21 cellular contexts compared by ENCODE assay signal in the genomic region with DNA sequence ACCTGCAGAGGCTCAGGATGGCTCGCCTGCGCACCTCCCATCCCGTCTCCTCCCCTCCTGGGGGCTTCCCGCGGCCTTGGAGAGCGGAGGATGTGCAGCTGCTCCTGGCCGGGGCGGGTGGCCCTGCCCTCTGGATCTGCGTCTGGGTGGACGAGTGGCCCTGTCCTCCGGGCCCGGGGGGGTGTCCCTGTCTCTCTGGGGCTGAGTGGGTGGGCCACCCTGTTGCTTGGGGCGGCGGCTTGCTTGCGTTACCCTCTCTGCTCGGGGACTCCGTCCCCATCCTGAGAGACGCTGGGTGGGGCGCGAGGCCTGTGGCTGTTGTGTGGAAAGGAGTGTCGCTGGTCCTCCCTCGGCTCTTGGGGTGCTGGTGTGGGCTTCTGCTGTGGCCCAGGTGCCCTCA. TPM values are rescaled to one million over a fixed set of nuclear protein-coding genes. Genes with fewer than 3 reads are reported as not detected.
DNase-seq lines count a peak whose midpoint lies in the region; ATAC-seq and TF ChIP-seq lines count a peak whose summit lies in the region.
"Had no signal": no experiment of that assay in that cellular context is flagged by ENCODE, and none has a peak within 500 bp of the region (broad histone marks: within the 10 kb centered on the region; RNA-seq: fewer than 3 reads in every experiment).

No MANE protein-coding gene starts in this region.

- H3K27ac Mint-ChIP-seq in natural killer cell (peak overlapping the region; percentile 65 to 74), WTC11 (peak overlapping the region; percentile 83), nephron progenitor cell (peak overlapping the region; percentile 99), T-cell (no peak overlapping the region)
- H3K27ac Mint-ChIP-seq in natural killer cell treated with Interleukin-12 subunit alpha and Interleukin-12 subunit beta and Interleukin-15 and Interleukin-18, amount 100 ng/mL, for 72 hours = no peak overlapping the region
- H3K27ac Mint-ChIP-seq: CD4-positive, alpha-beta T cell had no signal

- peaks cover 24 to 26% of the 10 kb centered on the region in 2 donors for H3K4me1 Mint-ChIP-seq in natural killer cell
- H3K4me1 Mint-ChIP-seq in natural killer cell treated with Interleukin-12 subunit alpha and Interleukin-12 subunit beta and Interleukin-15 and Interleukin-18, amount 100 ng/mL, for 72 hours (ENCODE audit: low read depth in 2 of 2) = peaks cover 10 to 15% of the 10 kb centered on the region in 2 donors
- no peaks in the 10 kb centered on the region for H3K4me1 Mint-ChIP-seq in WTC11
- peaks cover 8% of the 10 kb centered on the region for H3K4me1 Mint-ChIP-seq in nephron progenitor cell
- H3K4me1 Mint-ChIP-seq in T-cell = peaks cover 0 to 7% (median 4%) of the 10 kb centered on the region in 3 donors

- intact Hi-C loops in natural killer cell (cut with micrococcal nuclease) = no loop called here

- ATAC-seq in natural killer cell = no peak
- ATAC-seq in natural killer cell treated with Interleukin-12 subunit alpha and Interleukin-12 subunit beta and Interleukin-15 and Interleukin-18, amount 100 ng/mL, for 72 hours = no peak
- no peak for ATAC-seq in WTC11
- ATAC-seq in T-cell (replicated peaks in 1 of 4) = no peak
- ATAC-seq: PC-3 had no signal

- no peak for TF ChIP-seq CTCF in natural killer cell (IDR thresholded peaks at IDR 0.05)
- no peak for TF ChIP-seq CTCF in WTC11 (IDR thresholded peaks at IDR 0.05)
- TF ChIP-seq CTCF in nephron progenitor cell (IDR thresholded peaks at IDR 0.05) = no peak

- no peaks in the 10 kb centered on the region for H3K27me3 Mint-ChIP-seq in natural killer cell (ENCODE audit: low read depth in 2 of 2)
- no peaks in the 10 kb centered on the region for H3K27me3 Mint-ChIP-seq in natural killer cell treated with Interleukin-12 subunit alpha and Interleukin-12 subunit beta and Interleukin-15 and Interleukin-18, amount 100 ng/mL, for 72 hours
- no peaks in the 10 kb centered on the region for H3K27me3 Mint-ChIP-seq in WTC11 (ENCODE audit: low read depth)
- no peaks in the 10 kb centered on the region for H3K27me3 Mint-ChIP-seq in nephron progenitor cell (ENCODE audit: low read depth, poor library complexity)
- no peaks in the 10 kb centered on the region for H3K27me3 Mint-ChIP-seq in T-cell
- H3K27me3 Mint-ChIP-seq: CD4-positive, alpha-beta T cell had no signal

- DNase-seq in natural killer cell = no peak
- no peak for DNase-seq in natural killer cell treated with Interleukin-12 subunit alpha and Interleukin-12 subunit beta and Interleukin-15 and Interleukin-18, amount 100 ng/mL, for 72 hours (ENCODE audit: low spot score)
- DNase-seq in WTC11 (ENCODE audit: low spot score) = no peak
- no peak for DNase-seq in nephron progenitor cell
- DNase-seq in stimulated activated naive CD4-positive, alpha-beta T cell (lab: John Stamatoyannopoulos, UW) = no peak
- no peak for DNase-seq in T-cell
- DNase-seq in MV-4-11 (lab: John Stamatoyannopoulos, UW) = no peak
- DNase-seq: CD4-positive, alpha-beta T cell; DMS53; GOT3; HCEC 1CT; Kasumi-1; NCI-H1105 treated with DMSO at 0.1 percent for 48 hours; NCI-H146; NCI-H1930; NCI-H446; NCI-H526; NCI-H82; NK-92 treated with Interleukin-12 subunit alpha and Interleukin-12 subunit beta, amount 100 ng/mL, for 24 hours; PC-3; Right ventricle myocardium superior had no signal

- POLR2A ChIA-PET in WTC11 (lab: Charles Lee) (interaction anchor here (0.6 kb wide), 1 partner anchor 99 kb away, joined by 4 read pairs; no protein-coding TSS in a partner anchor), T-cell (lab: Charles Lee) (no interaction called here)

- H3K9me3 Mint-ChIP-seq in natural killer cell (no peaks in the 10 kb centered on the region), WTC11 (no peaks in the 10 kb centered on the region), nephron progenitor cell (no peaks in the 10 kb centered on the region), T-cell (no peaks in the 10 kb centered on the region)
- H3K9me3 Mint-ChIP-seq in natural killer cell treated with Interleukin-12 subunit alpha and Interleukin-12 subunit beta and Interleukin-15 and Interleukin-18, amount 100 ng/mL, for 72 hours = no peaks in the 10 kb centered on the region
- H3K9me3 Mint-ChIP-seq: CD4-positive, alpha-beta T cell had no signal

- H3K4me3 Mint-ChIP-seq in natural killer cell = no peak overlapping the region
- no peak overlapping the region for H3K4me3 Mint-ChIP-seq in natural killer cell treated with Interleukin-12 subunit alpha and Interleukin-12 subunit beta and Interleukin-15 and Interleukin-18, amount 100 ng/mL, for 72 hours
- no peak overlapping the region for H3K4me3 Mint-ChIP-seq in WTC11
- H3K4me3 Mint-ChIP-seq in nephron progenitor cell = no peak overlapping the region
- no peak overlapping the region for H3K4me3 Mint-ChIP-seq in T-cell
- H3K4me3 Mint-ChIP-seq: CD4-positive, alpha-beta T cell had no signal

- H3K36me3 Mint-ChIP-seq in natural killer cell = no peaks in the 10 kb centered on the region
- H3K36me3 Mint-ChIP-seq in natural killer cell treated with Interleukin-12 subunit alpha and Interleukin-12 subunit beta and Interleukin-15 and Interleukin-18, amount 100 ng/mL, for 72 hours = no peaks in the 10 kb centered on the region
- peaks cover 16% of the 10 kb centered on the region for H3K36me3 Mint-ChIP-seq in WTC11
- peaks cover 13% of the 10 kb centered on the region for H3K36me3 Mint-ChIP-seq in nephron progenitor cell (ENCODE audit: low read depth)
- H3K36me3 Mint-ChIP-seq in T-cell = peaks cover 8% of the 10 kb centered on the region

- CTCF ChIA-PET in WTC11 (lab: Charles Lee) (interaction anchor here (1.0 to 1.6 kb wide), 6 partner anchors 8 to 63 kb away, joined by 4 to 20 read pairs (median 7); no protein-coding TSS in a partner anchor), T-cell (lab: Charles Lee) (no interaction called here)

TF ChIP-seq in WTC11, 78 proteins besides CTCF, POLR2A, EP300 and RAD21:
- TF ChIP-seq ETV6 (CRISPR knock-in tag; IDR thresholded peaks at IDR 0.05) (no peak), NFYB (CRISPR knock-in tag; conservative IDR thresholded peaks at IDR 0.05; ENCODE audit: low read depth) (no peak)

RNA-seq across cellular contexts. Expression of a gene that starts 34.6 kb away (rescaled TPM):
- total RNA-seq in natural killer cell = 10 to 100 TPM; 42.5 to 62.1 (median 54.3) TPM
- 100 to 1,000 TPM; 108 to 190 TPM for total RNA-seq in natural killer cell treated with Interleukin-12 subunit alpha and Interleukin-12 subunit beta and Interleukin-15 and Interleukin-18, amount 100 ng/mL, for 72 hours
- 99.2 to 111 TPM (median 103 TPM) in 3 replicates for total RNA-seq in WTC11 (2021)
- total RNA-seq in T-cell = 10 to 100 TPM; 33.4 to 39.3 (median 38.4) TPM

RNA-seq across cellular contexts. Expression of a gene that starts 37.8 kb away (rescaled TPM):
- total RNA-seq in natural killer cell (10 to 100 TPM; 36.7 to 45.8 (median 44.7) TPM), WTC11 (2021) (164 to 189 TPM (median 167 TPM) in 3 replicates), T-cell (10 to 100 TPM; 38.3 to 87.0 (median 80.4) TPM)
- 10 to 100 TPM; 59.8 to 85.9 TPM for total RNA-seq in natural killer cell treated with Interleukin-12 subunit alpha and Interleukin-12 subunit beta and Interleukin-15 and Interleukin-18, amount 100 ng/mL, for 72 hours

RNA-seq across cellular contexts. Expression of a gene that starts 38.3 kb away (rescaled TPM):
- 100 to 1,000 TPM; 143 to 165 (median 147) TPM for total RNA-seq in natural killer cell
- 100 to 1,000 TPM in 1 of 2 donors, 10 to 100 TPM in 1; 99.2 to 192 TPM for total RNA-seq in natural killer cell treated with Interleukin-12 subunit alpha and Interleukin-12 subunit beta and Interleukin-15 and Interleukin-18, amount 100 ng/mL, for 72 hours
- 167 to 184 TPM (median 169 TPM) in 3 replicates for total RNA-seq in WTC11 (2021)
- 100 to 1,000 TPM; 130 to 172 (median 161) TPM for total RNA-seq in T-cell

RNA-seq across cellular contexts. Expression of a gene that starts 47.0 kb away (rescaled TPM):
- total RNA-seq in natural killer cell (10 to 100 TPM; 74.6 to 93.1 (median 87.5) TPM), WTC11 (2021) (160 to 190 TPM (median 163 TPM) in 3 replicates), T-cell (10 to 100 TPM; 78.6 to 91.5 (median 86.7) TPM)
- 100 to 1,000 TPM; 126 to 191 TPM for total RNA-seq in natural killer cell treated with Interleukin-12 subunit alpha and Interleukin-12 subunit beta and Interleukin-15 and Interleukin-18, amount 100 ng/mL, for 72 hours

RNA-seq across cellular contexts. Expression of a gene that starts 50.8 kb away (rescaled TPM):
- 1 to 10 TPM in 1 of 3 donors, under 1 TPM in 2; 0.55 to 2.1 (median 0.88) TPM for total RNA-seq in natural killer cell
- 1 to 10 TPM; 2.8 to 3.5 TPM for total RNA-seq in natural killer cell treated with Interleukin-12 subunit alpha and Interleukin-12 subunit beta and Interleukin-15 and Interleukin-18, amount 100 ng/mL, for 72 hours
- total RNA-seq in WTC11 (2021) = 4.7 to 11.2 TPM (median 5.2 TPM) in 3 replicates
- total RNA-seq in T-cell = 10 to 100 TPM in 2 of 5 donors, 1 to 10 TPM in 3; 2.1 to 13.5 (median 5.3) TPM

Comparison
In these comparisons a context has a peak if more than half of its experiments do, and no peak if none do; other contexts are left out.
1. H3K27ac Mint-ChIP-seq: peak in natural killer cell (2 of 2), WTC11 (single experiment) and nephron progenitor cell (single experiment); none in natural killer cell treated with Interleukin-12 subunit alpha and Interleukin-12 subunit beta and Interleukin-15 and Interleukin-18, amount 100 ng/mL, for 72 hours (0 of 2) and T-cell (0 of 2).